In the genomic region with DNA sequence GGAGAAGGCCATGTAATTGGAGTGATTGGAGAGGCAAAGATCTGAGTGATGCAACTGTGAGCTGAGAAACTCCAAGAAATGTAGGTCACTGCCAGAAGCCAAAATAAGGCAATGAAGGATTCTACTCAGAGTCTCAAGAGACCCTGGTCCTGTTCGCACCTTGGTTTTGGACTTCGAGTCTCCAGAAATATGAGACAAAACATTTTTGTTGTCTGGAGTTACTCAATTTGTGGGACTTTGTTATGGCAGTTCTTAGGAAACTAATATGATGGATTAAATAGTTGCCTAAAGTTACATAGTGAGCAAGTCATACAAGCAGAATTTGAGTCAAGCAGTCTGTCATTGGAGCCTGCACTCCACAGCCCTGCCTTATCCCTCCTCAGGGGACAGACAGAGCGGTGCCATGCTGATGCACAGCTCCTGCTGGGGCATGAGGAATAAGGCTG, we compare ENCODE assay signal across 28 cellular contexts.
DNase-seq lines count a peak whose midpoint lies in the region; ATAC-seq and TF ChIP-seq lines count a peak whose summit lies in the region.
"Had no signal": no experiment of that assay in that cellular context is flagged by ENCODE, and none has a peak within 500 bp of the region (broad histone marks: within the 10 kb centered on the region; RNA-seq: fewer than 3 reads in every experiment).

No MANE protein-coding gene starts in this region.

- no peak overlapping the region for H3K4me3 Mint-ChIP-seq in T-cell
- H3K4me3 Mint-ChIP-seq: central memory CD8-positive, alpha-beta T cell; immature natural killer cell had no signal

- H3K27me3 Mint-ChIP-seq in T-cell = peaks cover 25 to 33% of the 10 kb centered on the region in 2 donors

- 78% methylated on average over 3 of the region's 3 CpGs for WGBS in SK-N-SH (ENCODE audit: low lambda C conversion rate)

- no peak overlapping the region for H3K27ac Mint-ChIP-seq in T-cell
- H3K27ac Mint-ChIP-seq: immature natural killer cell had no signal

- CTCF ChIA-PET in SK-N-SH (lab: Yijun Ruan, JAX) = interaction anchor here (0.6 to 1.3 kb wide), 3 partner anchors 9 to 1014 kb away, joined by 3 read pairs; no protein-coding TSS in a partner anchor
- CTCF ChIA-PET in T-cell (lab: Charles Lee) = no interaction called here

- TF ChIP-seq EP300 in SK-N-SH (IDR thresholded peaks at IDR 0.05; ENCODE audit: borderline replicate concordance in 1 of 2, low read depth in 1 of 2, low read length in 1 of 2) = no peak

- no peaks in the 10 kb centered on the region for H3K4me1 Mint-ChIP-seq in T-cell
- H3K4me1 Mint-ChIP-seq: central memory CD8-positive, alpha-beta T cell; immature natural killer cell had no signal

- H3K36me3 ChIP-seq in SK-N-SH (replicated peaks in 1 of 2; ENCODE audit: control insufficient read depth in 1 of 2, insufficient read depth in 2 of 2, low read length in 1 of 2) (peaks cover 0 to 15% of the 10 kb centered on the region in 2 experiments), upper lobe of right lung (no peaks in the 10 kb centered on the region)
- H3K36me3 ChIP-seq: BLaER1 treated with 17β-estradiol and CSF1 and Interleukin-3, amounts not matched to agents 10 nM and 100 nM; esophagus muscularis mucosa; sigmoid colon; tibial artery had no signal

- H4K20me1 ChIP-seq in SK-N-SH (ENCODE audit: insufficient read depth) = no peaks in the 10 kb centered on the region
- H4K20me1 ChIP-seq: BLaER1 treated with 17β-estradiol and CSF1 and Interleukin-3, amounts not matched to agents 10 nM and 100 nM had no signal

- peaks cover 11% of the 10 kb centered on the region for H3F3A ChIP-seq in SK-N-SH (replicated peaks; ENCODE audit: insufficient read depth)

- intact Hi-C loops in upper lobe of right lung (cut with DNase I) = no loop called here

- H3K27ac ChIP-seq in SK-N-SH (ENCODE audit: low read depth in 2 of 2, low read length in 1 of 2) (peak overlapping the region in 1 of 2 experiments; percentile 22; a peak in 2 of 4 replicates), upper lobe of right lung (no peak overlapping the region)
- H3K27ac ChIP-seq: BLaER1 treated with 17β-estradiol and CSF1 and Interleukin-3, amounts not matched to agents 10 nM and 100 nM; HL-60; sigmoid colon had no signal

- POLR2A ChIA-PET in SK-N-SH (lab: Yijun Ruan, JAX) (no interaction called here), T-cell (lab: Charles Lee) (no interaction called here)

- no peak overlapping the region for H3K9ac ChIP-seq in SK-N-SH
- H3K9ac ChIP-seq: BLaER1 treated with 17β-estradiol and CSF1 and Interleukin-3, amounts not matched to agents 10 nM and 100 nM had no signal

- TF ChIP-seq CTCF in SK-N-SH (IDR thresholded peaks at IDR 0.05) (no peak), fibroblast of villous mesenchyme (IDR thresholded peaks at IDR 0.05; ENCODE audit: insufficient read depth, low read depth, low read length) (no peak), upper lobe of right lung (IDR thresholded peaks at IDR 0.05) (no peak)

- H2AFZ ChIP-seq in SK-N-SH (ENCODE audit: low read depth) = no peak overlapping the region

- DNase-seq in GM04504 (ENCODE audit: low read depth) (peak; percentile 62), SK-N-SH (peak; percentile 17), fibroblast of villous mesenchyme (ENCODE audit: low read depth) (peak; percentile 67), upper lobe of right lung (no peak), H4 (ENCODE audit: low spot score) (no peak), T-cell (no peak)
- DNase-seq: activated CD4-positive, alpha-beta T cell treated with anti-CD3 and anti-CD28 coated beads, Interleukin-2, amount 50 U/mL, for 48 hours; activated gamma-delta T cell treated with Interleukin-2 at 50 U/mL for 16 hours; amniotic stem cell; effector CD8-positive, alpha-beta T cell; immature natural killer cell; KBM-7; NCI-H1048; NCI-H2029 treated with DMSO at 0.1 percent for 48 hours; NCI-H510A; occipital lobe; sigmoid colon; stimulated activated CD4-positive, alpha-beta T cell treated with anti-CD3 and anti-CD28 coated beads, Interleukin-1b, Interleukin-23, amount 100 ng/mL, for 48 hours; stimulated activated naive CD4-positive, alpha-beta T cell treated with Interleukin-2 at 50 U/mL for 16 hours; T-helper 1 cell had no signal

- no peaks in the 10 kb centered on the region for H3K9me2 ChIP-seq in SK-N-SH

- peaks cover 2 to 15% of the 10 kb centered on the region in 2 experiments; a peak in 3 of 4 replicates for H3K4me1 ChIP-seq in SK-N-SH (ENCODE audit: control insufficient read depth in 1 of 2, insufficient read depth in 2 of 2, low read depth in 1 of 2, low read length in 1 of 2)
- no peaks in the 10 kb centered on the region for H3K4me1 ChIP-seq in upper lobe of right lung
- H3K4me1 ChIP-seq: BLaER1 treated with 17β-estradiol and CSF1 and Interleukin-3, amounts not matched to agents 10 nM and 100 nM; esophagus muscularis mucosa; sigmoid colon had no signal

- peak; percentile 36 for ATAC-seq in upper lobe of right lung
- no peak for ATAC-seq in GM21423 (IDR thresholded peaks at IDR 0.05; ENCODE audit: unreplicated experiment)
- no peak for ATAC-seq in T-cell (replicated peaks in 1 of 4)
- ATAC-seq: GM12878, HCT116 had no signal

- H3K4me3 ChIP-seq in SK-N-SH (ENCODE audit: low read depth in 2 of 2, low read length in 1 of 2) = no peak overlapping the region
- no peak overlapping the region for H3K4me3 ChIP-seq in fibroblast of villous mesenchyme (ENCODE audit: low read depth, low read length)
- no peak overlapping the region for H3K4me3 ChIP-seq in upper lobe of right lung
- H3K4me3 ChIP-seq: BLaER1 treated with 17β-estradiol and CSF1 and Interleukin-3, amounts not matched to agents 10 nM and 100 nM; esophagus muscularis mucosa; GM12878; sigmoid colon; tibial artery had no signal

- no peaks in the 10 kb centered on the region for H3K27me3 ChIP-seq in SK-N-SH (ENCODE audit: insufficient read depth)
- H3K27me3 ChIP-seq in upper lobe of right lung = no peaks in the 10 kb centered on the region
- H3K27me3 ChIP-seq: BLaER1 treated with 17β-estradiol and CSF1 and Interleukin-3, amounts not matched to agents 10 nM and 100 nM; esophagus muscularis mucosa; sigmoid colon; tibial artery had no signal

- no peak for TF ChIP-seq RAD21 in SK-N-SH (IDR thresholded peaks at IDR 0.05; ENCODE audit: low read length)

- H3K9me3 Mint-ChIP-seq in T-cell = no peaks in the 10 kb centered on the region
- H3K9me3 Mint-ChIP-seq: central memory CD8-positive, alpha-beta T cell had no signal

- no peak overlapping the region for H3K4me2 ChIP-seq in SK-N-SH
- H3K4me2 ChIP-seq: BLaER1 treated with 17β-estradiol and CSF1 and Interleukin-3, amounts not matched to agents 10 nM and 100 nM had no signal

- no peaks in the 10 kb centered on the region for H3K36me3 Mint-ChIP-seq in T-cell
- H3K36me3 Mint-ChIP-seq: immature natural killer cell had no signal

- H3K79me2 ChIP-seq in SK-N-SH (ENCODE audit: insufficient read depth) = peaks cover 75% of the 10 kb centered on the region

- H3K9me3 ChIP-seq in SK-N-SH = no peaks in the 10 kb centered on the region
- no peaks in the 10 kb centered on the region for H3K9me3 ChIP-seq in upper lobe of right lung
- H3K9me3 ChIP-seq: BLaER1 treated with 17β-estradiol and CSF1 and Interleukin-3, amounts not matched to agents 10 nM and 100 nM; esophagus muscularis mucosa; sigmoid colon; tibial artery had no signal

TF ChIP-seq in SK-N-SH, 30 proteins besides CTCF, POLR2A, EP300 and RAD21:
- no peak for TF ChIP-seq RCOR1 (IDR thresholded peaks at IDR 0.05; ENCODE audit: low read length)
- no peak for TF ChIP-seq MAX (IDR thresholded peaks at IDR 0.05; ENCODE audit: low read depth)
- no peak for TF ChIP-seq NFIC (IDR thresholded peaks at IDR 0.05; ENCODE audit: borderline replicate concordance)
- TF ChIP-seq USF2 (IDR thresholded peaks at IDR 0.05; ENCODE audit: borderline replicate concordance, low read depth, low read length) = no peak
- no peak for TF ChIP-seq YY1 (IDR thresholded peaks at IDR 0.05; ENCODE audit: low read depth)
- TF ChIP-seq, protein P1, sequence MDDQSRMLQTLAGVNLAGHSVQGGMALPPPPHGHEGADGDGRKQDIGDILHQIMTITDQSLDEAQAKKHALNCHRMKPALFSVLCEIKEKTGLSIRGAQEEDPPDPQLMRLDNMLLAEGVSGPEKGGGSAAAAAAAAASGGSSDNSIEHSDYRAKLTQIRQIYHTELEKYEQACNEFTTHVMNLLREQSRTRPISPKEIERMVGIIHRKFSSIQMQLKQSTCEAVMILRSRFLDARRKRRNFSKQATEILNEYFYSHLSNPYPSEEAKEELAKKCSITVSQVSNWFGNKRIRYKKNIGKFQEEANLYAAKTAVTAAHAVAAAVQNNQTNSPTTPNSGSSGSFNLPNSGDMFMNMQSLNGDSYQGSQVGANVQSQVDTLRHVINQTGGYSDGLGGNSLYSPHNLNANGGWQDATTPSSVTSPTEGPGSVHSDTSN (IDR thresholded peaks at IDR 0.05) = no peak
- no peak for TF ChIP-seq EZH2phosphoT487 (IDR thresholded peaks at IDR 0.05; ENCODE audit: borderline replicate concordance, low read depth)
- no peak for TF ChIP-seq CHD2 (IDR thresholded peaks at IDR 0.05; ENCODE audit: low read length, partially characterized antibody)
- no peak for TF ChIP-seq FOSL2 (IDR thresholded peaks at IDR 0.05; ENCODE audit: borderline replicate concordance, low read depth)

Comparison
In these comparisons a context has a peak if more than half of its experiments do, and no peak if none do; other contexts are left out.
1. DNase-seq: peak in GM04504 (single experiment), SK-N-SH (single experiment) and fibroblast of villous mesenchyme (single experiment); none in upper lobe of right lung (single experiment), H4 (single experiment) and T-cell (0 of 34).